8 cellular contexts compared by ENCODE assay signal in genomic region chr12:122834921-122835692, GRCh38. TPM values are rescaled to one million over a fixed set of nuclear protein-coding genes. Genes with fewer than 3 reads are reported as not detected.
DNase-seq lines count a peak whose midpoint lies in the region; ATAC-seq and TF ChIP-seq lines count a peak whose summit lies in the region.

TSS of gene HIP1R (plus strand) at chr12:122835457. CDS start at chr12:122835551, 94 bp downstream.

- CTCF ChIA-PET in activated CD4-positive, alpha-beta T cell treated with anti-CD3 and anti-CD28 coated beads for 36 hours (lab: Charles Lee), result interaction anchor here (1.3 to 4.9 kb wide), 2 partner anchors 32 to 42 kb away, joined by 3 to 20 read pairs; no protein-coding TSS in a partner anchor

- DNase-seq in GM12865 (ENCODE audit: low read depth) (peak; percentile 58), HT-29 (ENCODE audit: low spot score) (peak; percentile 34), colonic mucosa (peak; percentile 74), lower leg skin (ENCODE audit: low spot score in 2 of 2) (peak; percentile 21 to 88)
- peak; percentile 77 for DNase-seq in activated CD4-positive, alpha-beta T cell treated with anti-CD3 and anti-CD28 coated beads for 36 hours
- DNase-seq in stimulated activated CD4-positive, alpha-beta T cell treated with anti-CD3 and anti-CD28 coated beads, Interleukin-4, amount 100 ng/mL, for 48 hours (ENCODE audit: low read depth in 2 of 2), result peak; percentile 50 to 55

- H3K36me3 Mint-ChIP-seq in activated CD4-positive, alpha-beta T cell treated with anti-CD3 and anti-CD28 coated beads for 36 hours (ENCODE audit: low read depth), result peaks cover 2% of the 10 kb centered on the region

- peak within 1 kb of the TSS; percentile 90 for H3K4me3 Mint-ChIP-seq in activated CD4-positive, alpha-beta T cell treated with anti-CD3 and anti-CD28 coated beads for 36 hours

- no peaks in the 10 kb centered on the region for H3K27me3 ChIP-seq in colonic mucosa

- no peak for TF ChIP-seq POLR2A in lower leg skin (IDR thresholded peaks at IDR 0.05)

- H3K4me1 Mint-ChIP-seq in activated CD4-positive, alpha-beta T cell treated with anti-CD3 and anti-CD28 coated beads for 36 hours, result peaks cover 32% of the 10 kb centered on the region

- H3K27ac ChIP-seq in colonic mucosa, result peak within 1 kb of the TSS; percentile 77

- H3K27me3 Mint-ChIP-seq in activated CD4-positive, alpha-beta T cell treated with anti-CD3 and anti-CD28 coated beads for 36 hours, result peaks cover 3% of the 10 kb centered on the region

- peaks cover 11% of the 10 kb centered on the region for H3K4me1 ChIP-seq in colonic mucosa

- peak; percentile 62 for ATAC-seq in activated CD4-positive, alpha-beta T cell treated with anti-CD3 and anti-CD28 coated beads for 36 hours
- ATAC-seq in HG03175 (IDR thresholded peaks at IDR 0.05; ENCODE audit: unreplicated experiment) (no peak), HG03378 (IDR thresholded peaks at IDR 0.05; ENCODE audit: unreplicated experiment) (no peak)

- WGBS in lower leg skin, 2 donors, result 1 to 2% methylated on average over 21 to 52 of the region's 76 CpGs

- H3K9ac ChIP-seq in colonic mucosa (ENCODE audit: low read depth in 2 of 2, low read length in 2 of 2), result peak within 1 kb of the TSS; percentile 77 to 84

- H3K36me3 ChIP-seq in colonic mucosa, result no peaks in the 10 kb centered on the region

- H3K4me3 ChIP-seq in GM12865 (ENCODE audit: low read depth, low read length) (peak within 1 kb of the TSS; percentile 74), colonic mucosa (peak within 1 kb of the TSS; percentile 54), lower leg skin (ENCODE audit: low read depth, poor library complexity, severe bottlenecking) (peak within 1 kb of the TSS; percentile 53)

- H3K9me3 ChIP-seq in colonic mucosa, result no peaks in the 10 kb centered on the region

- peak within 1 kb of the TSS; percentile 88 for H3K27ac Mint-ChIP-seq in activated CD4-positive, alpha-beta T cell treated with anti-CD3 and anti-CD28 coated beads for 36 hours

- no peaks in the 10 kb centered on the region for H3K9me3 Mint-ChIP-seq in activated CD4-positive, alpha-beta T cell treated with anti-CD3 and anti-CD28 coated beads for 36 hours (ENCODE audit: low read depth)

- TF ChIP-seq CTCF in GM12865 (IDR thresholded peaks at IDR 0.05; ENCODE audit: insufficient read depth, low read depth, low read length, missing control alignments) (no peak), colonic mucosa (IDR thresholded peaks at IDR 0.05) (no peak), lower leg skin (IDR thresholded peaks at IDR 0.05) (no peak)

- POLR2A ChIA-PET in activated CD4-positive, alpha-beta T cell treated with anti-CD3 and anti-CD28 coated beads for 36 hours (lab: Charles Lee), result interaction anchor here (0.5 to 0.7 kb wide), 2 partner anchors 157 to 423 kb away, joined by 3 read pairs; no protein-coding TSS in a partner anchor

- intact Hi-C loops in activated CD4-positive, alpha-beta T cell treated with anti-CD3 and anti-CD28 coated beads for 36 hours (cut with DNase I, micrococcal nuclease), result loop anchor here (1.0 to 5.0 kb wide), 6 partner anchors 40 to 608 kb away; partner anchors contain the start of genes ABCB9 (in 1 of the 2) and DIABLO (in 1 of the 2)
- intact Hi-C loops in colonic mucosa (cut with DNase I) (no loop called here), lower leg skin (cut with DNase I; ENCODE audit: low total_unique reads) (no loop called here)

RNA-seq across cellular contexts. Expression of gene HIP1R, which starts in this region (rescaled TPM):
- 109 and 131 TPM in 2 replicates for total RNA-seq in HT-29 (2014; rRNA removed; shearing (Covaris generic))
- 10 to 100 TPM; 17.1 to 20.9 TPM for total RNA-seq in activated CD4-positive, alpha-beta T cell treated with anti-CD3 and anti-CD28 coated beads for 36 hours
- total RNA-seq in colonic mucosa (10 to 100 TPM; 42.6 to 74.2 TPM), lower leg skin (100 to 1,000 TPM; 188 to 342 (median 248) TPM)

Comparison
In these comparisons a context has a peak if more than half of its experiments do, and no peak if none do; other contexts are left out.
1. intact Hi-C loops: an anchor here in activated CD4-positive, alpha-beta T cell treated with anti-CD3 and anti-CD28 coated beads for 36 hours (1.0 to 5.0 kb wide); none called in colonic mucosa and lower leg skin.